ENCODE assay signal across 1 cellular context in genomic region chr10:79347894-79348639, GRCh38.
TF ChIP-seq lines count a peak whose summit lies in the region.

No MANE protein-coding gene starts in this region.

TF ChIP-seq in GM12878, 131 proteins besides CTCF, POLR2A, EP300 and RAD21 (continued from another document and continues in another):
- TF ChIP-seq E2F8 (IDR thresholded peaks at IDR 0.05; ENCODE audit: low read depth, partially characterized antibody), result no peak
- peak; percentile 82 for TF ChIP-seq RELA (IDR thresholded peaks at IDR 0.05; ENCODE audit: borderline replicate concordance, partially characterized antibody)
- no peak for TF ChIP-seq ZSCAN29 (IDR thresholded peaks at IDR 0.05)
- TF ChIP-seq SREBF1 (IDR thresholded peaks at IDR 0.05; ENCODE audit: low read length), result no peak
- no peak for TF ChIP-seq ATF3 (IDR thresholded peaks at IDR 0.05; ENCODE audit: borderline replicate concordance, extremely low read depth, low read depth, low read length)
- no peak for TF ChIP-seq SP1 (IDR thresholded peaks at IDR 0.05; ENCODE audit: low read depth, low read length)
- no peak; the same call in 1 of the 2 replicates for TF ChIP-seq DPF2 (IDR thresholded peaks at IDR 0.05)
- peak; percentile 6; the same call in 1 of the 2 replicates for TF ChIP-seq ZNF24 (IDR thresholded peaks at IDR 0.05)
- no peak for TF ChIP-seq CEBPZ (IDR thresholded peaks at IDR 0.05; ENCODE audit: low read depth, low read length)
- no peak for TF ChIP-seq NFIC (IDR thresholded peaks at IDR 0.05; ENCODE audit: low read depth, low read length)
- TF ChIP-seq RBBP5 (conservative IDR thresholded peaks at IDR 0.05), result no peak
- peak; percentile 42; the same call in 1 of the 2 replicates for TF ChIP-seq BACH1 (IDR thresholded peaks at IDR 0.05; ENCODE audit: borderline replicate concordance)
- TF ChIP-seq SIX5 (IDR thresholded peaks at IDR 0.05; ENCODE audit: low read depth, low read length, severe bottlenecking), result no peak
- TF ChIP-seq PBX3 (IDR thresholded peaks at IDR 0.05; ENCODE audit: insufficient replicate concordance, low read depth, low read length), result no peak
- TF ChIP-seq EGR1 (IDR thresholded peaks at IDR 0.05; ENCODE audit: borderline replicate concordance in 1 of 2, low read depth in 2 of 2, low read length in 2 of 2), result no peak
- no peak for TF ChIP-seq IRF5 (IDR thresholded peaks at IDR 0.05; ENCODE audit: borderline replicate concordance)
- TF ChIP-seq SREBF2 (IDR thresholded peaks at IDR 0.05; ENCODE audit: low read length), result no peak
- no peak for TF ChIP-seq MYB (IDR thresholded peaks at IDR 0.05; ENCODE audit: borderline replicate concordance, low read depth, low read length)
- no peak for TF ChIP-seq JUND (IDR thresholded peaks at IDR 0.05; ENCODE audit: low read depth, low read length)
- TF ChIP-seq EZH2 (IDR thresholded peaks at IDR 0.05; ENCODE audit: borderline replicate concordance, control insufficient read depth, low read depth, low read length), result no peak
- TF ChIP-seq BHLHE40 (IDR thresholded peaks at IDR 0.05; ENCODE audit: borderline replicate concordance in 1 of 2, low read depth in 2 of 2, low read length in 1 of 2), result peak; percentile 90 to 97
- no peak for TF ChIP-seq ATF2 (IDR thresholded peaks at IDR 0.05; ENCODE audit: low read length)
- no peak for TF ChIP-seq ZNF622 (IDR thresholded peaks at IDR 0.05)
- TF ChIP-seq KDM1A (IDR thresholded peaks at IDR 0.05; ENCODE audit: borderline replicate concordance), result no peak
- TF ChIP-seq ZNF207 (IDR thresholded peaks at IDR 0.05; ENCODE audit: borderline replicate concordance), result 0 out of 2 replicates have a peak, but pooled peaks have one; percentile 22
- no peak; the same call in 1 of the 2 replicates for TF ChIP-seq LARP7 (IDR thresholded peaks at IDR 0.05)
- TF ChIP-seq RAD51 (IDR thresholded peaks at IDR 0.05), result peak; percentile 70
- no peak for TF ChIP-seq JUNB (IDR thresholded peaks at IDR 0.05)
- no peak; the same call in 1 of the 2 replicates for TF ChIP-seq GATAD2B (conservative IDR thresholded peaks at IDR 0.05; ENCODE audit: low read depth)
- peak; percentile 68 for TF ChIP-seq SIN3A (IDR thresholded peaks at IDR 0.05; ENCODE audit: low read depth, low read length)
- no peak for TF ChIP-seq HCFC1 (IDR thresholded peaks at IDR 0.05; ENCODE audit: low read length)
- no peak for TF ChIP-seq STAT3 (IDR thresholded peaks at IDR 0.05; ENCODE audit: low read depth, low read length)
- no peak; the same call in 1 of the 2 replicates for TF ChIP-seq TAF1 (IDR thresholded peaks at IDR 0.05; ENCODE audit: borderline replicate concordance, low read depth, low read length)
- TF ChIP-seq IRF4 (IDR thresholded peaks at IDR 0.05; ENCODE audit: low read depth, low read length), result no peak; the same call in 1 of the 2 replicates
- no peak for TF ChIP-seq TCF7 (IDR thresholded peaks at IDR 0.05; ENCODE audit: borderline replicate concordance)
- TF ChIP-seq RCOR1 (conservative IDR thresholded peaks at IDR 0.05; ENCODE audit: low read depth, low read length), result no peak
- TF ChIP-seq BRCA1 (IDR thresholded peaks at IDR 0.05; ENCODE audit: low read depth, low read length), result no peak
- TF ChIP-seq ZNF274 (IDR thresholded peaks at IDR 0.05; ENCODE audit: insufficient read depth, insufficient read length), result no peak
- TF ChIP-seq RFX5 (IDR thresholded peaks at IDR 0.05; ENCODE audit: low read depth, low read length), result no peak
- no peak for TF ChIP-seq CBX3 (IDR thresholded peaks at IDR 0.05; ENCODE audit: borderline replicate concordance, low read depth)
- TF ChIP-seq PAX8 (IDR thresholded peaks at IDR 0.05), result no peak
- peak; percentile 90 for TF ChIP-seq MYC (IDR thresholded peaks at IDR 0.05; ENCODE audit: insufficient read depth, insufficient read length, insufficient replicate concordance, low read length, severe bottlenecking)
- no peak for TF ChIP-seq SMARCA5 (IDR thresholded peaks at IDR 0.05)
- no peak for TF ChIP-seq NR2C1 (IDR thresholded peaks at IDR 0.05)
- TF ChIP-seq CEBPB (IDR thresholded peaks at IDR 0.05; ENCODE audit: borderline replicate concordance in 1 of 2, low read depth in 2 of 2, low read length in 2 of 2), result peak in 1 of 2 experiments; percentile 60; a peak in 2 of 4 replicates
- TF ChIP-seq ZBTB33 (IDR thresholded peaks at IDR 0.05), result no peak
- peak; percentile 95 for TF ChIP-seq RELB (IDR thresholded peaks at IDR 0.05; ENCODE audit: low read depth)
- TF ChIP-seq SUPT20H (IDR thresholded peaks at IDR 0.05; ENCODE audit: borderline replicate concordance, control insufficient read depth, low read depth, low read length), result no peak
- no peak for TF ChIP-seq NRF1 (conservative IDR thresholded peaks at IDR 0.05; ENCODE audit: low read depth, low read length)
- TF ChIP-seq CREB1 (IDR thresholded peaks at IDR 0.05; ENCODE audit: low read depth), result 0 out of 2 replicates have a peak, but pooled peaks have one; percentile 29
- no peak for TF ChIP-seq ZZZ3 (IDR thresholded peaks at IDR 0.05; ENCODE audit: control insufficient read depth, insufficient read length, low read depth)
- no peak for TF ChIP-seq SRF (IDR thresholded peaks at IDR 0.05; ENCODE audit: low read depth in 2 of 2, low read length in 2 of 2)
- TF ChIP-seq POLR2AphosphoS5 (IDR thresholded peaks at IDR 0.05; ENCODE audit: low read length), result peak; percentile 16
- TF ChIP-seq BMI1 (IDR thresholded peaks at IDR 0.05; ENCODE audit: borderline replicate concordance), result no peak
- peak; percentile 27 for TF ChIP-seq E4F1 (IDR thresholded peaks at IDR 0.05; ENCODE audit: borderline replicate concordance, partially characterized antibody)
